ENCODE assay signal across 9 cellular contexts in genomic region chr19:51020988-51021651, GRCh38. TPM values are rescaled to one million over a fixed set of nuclear protein-coding genes. Genes with fewer than 3 reads are reported as not detected.
DNase-seq lines count a peak whose midpoint lies in the region; ATAC-seq and TF ChIP-seq lines count a peak whose summit lies in the region.
"Had no signal": no experiment of that assay in that cellular context is flagged by ENCODE, and none has a peak within 500 bp of the region (broad histone marks: within the 10 kb centered on the region; RNA-seq: fewer than 3 reads in every experiment).

No MANE protein-coding gene starts in this region.

- H3K56ac ChIP-seq in IMR-90 (ENCODE audit: extremely low read depth, insufficient read depth, low read length), result no peak overlapping the region

- POLR2A ChIA-PET in IMR-90 (lab: Charles Lee; ENCODE audit: unreplicated experiment) (no interaction called here), RWPE1 (lab: Yijun Ruan, JAX; ENCODE audit: low non-redundant PET) (interaction anchor here (0.8 kb wide), 1 partner anchor 71 kb away, joined by 9 read pairs; no protein-coding TSS in a partner anchor)

- H3K23ac ChIP-seq in IMR-90 (ENCODE audit: low read depth, low read length), result no peak overlapping the region
- H3K23ac ChIP-seq in trophoblast cell (ENCODE audit: low read length), result no peak overlapping the region

- H3K4me3 ChIP-seq in IMR-90 (ENCODE audit: insufficient read depth, low read depth, low read length) (no peak overlapping the region), trophoblast cell (ENCODE audit: low read depth, low read length) (no peak overlapping the region)

- TF ChIP-seq RAD21 in IMR-90 (IDR thresholded peaks at IDR 0.05; ENCODE audit: low read length), result peak; percentile 50

- in situ Hi-C loops in IMR-90 (cut with MboI; ENCODE audit: low sequenced_read_pairs), result no loop called here

- no peak overlapping the region for H4K91ac ChIP-seq in IMR-90 (ENCODE audit: insufficient read depth, low read depth, low read length)
- no peak overlapping the region for H4K91ac ChIP-seq in trophoblast cell (ENCODE audit: low read depth, low read length)

- H3K4me2 ChIP-seq in IMR-90 (ENCODE audit: low read depth, low read length) (peak overlapping the region; percentile 46; the same call in 1 of the 2 replicates), trophoblast cell (ENCODE audit: low read length) (no peak overlapping the region)

- no peak overlapping the region for H2BK12ac ChIP-seq in trophoblast cell (ENCODE audit: low read length)

- H2AK9ac ChIP-seq in IMR-90 (replicated peaks; ENCODE audit: low read depth, low read length, poor library complexity), result no peak overlapping the region

- H3K9ac ChIP-seq in IMR-90 (ENCODE audit: low read depth, low read length) (no peak overlapping the region), trophoblast cell (ENCODE audit: low read length) (no peak overlapping the region)

- BruUV-seq in IMR-90 (replicated peaks; lab: Mats Ljungman, UMichigan), result no TSS peak

- no peaks in the 10 kb centered on the region for H3K79me2 ChIP-seq in trophoblast cell (ENCODE audit: control insufficient read depth, insufficient read depth, low read length, poor library complexity)

- H2BK5ac ChIP-seq in IMR-90 (ENCODE audit: low read depth, low read length, poor library complexity, severe bottlenecking) (no peak overlapping the region), trophoblast cell (ENCODE audit: low read depth, low read length, poor library complexity) (no peak overlapping the region)

- H3K4ac ChIP-seq in IMR-90 (ENCODE audit: low read depth, low read length) (no peak overlapping the region), trophoblast cell (ENCODE audit: low read depth, low read length) (no peak overlapping the region)

- dilution Hi-C loops in IMR-90 (cut with HindIII; ENCODE audit: low sequenced_read_pairs, unreplicated experiment), result no loop called here

- H3K36me3 ChIP-seq in IMR-90 (ENCODE audit: control insufficient read depth, insufficient read depth, low read length) (no peaks in the 10 kb centered on the region), trophoblast cell (ENCODE audit: control insufficient read depth in 1 of 2, insufficient read depth in 2 of 2, low read length in 2 of 2) (no peaks in the 10 kb centered on the region)
- H3K36me3 ChIP-seq: neutrophil had no signal

- ATAC-seq in IMR-90 (ENCODE audit: low read depth) (peak; percentile 76), HG02588 (IDR thresholded peaks at IDR 0.05; ENCODE audit: unreplicated experiment) (no peak), GM21367 (IDR thresholded peaks at IDR 0.05; ENCODE audit: unreplicated experiment) (no peak), GM19397 (IDR thresholded peaks at IDR 0.05; ENCODE audit: unreplicated experiment) (no peak)

- no peak overlapping the region for H4K12ac ChIP-seq in trophoblast cell (ENCODE audit: low read depth, low read length)

- H3K14ac ChIP-seq in IMR-90 (replicated peaks; ENCODE audit: low read depth, low read length), result no peak overlapping the region
- no peak overlapping the region for H3K14ac ChIP-seq in trophoblast cell (ENCODE audit: low read length)

- no peak overlapping the region for H3K27ac ChIP-seq in IMR-90 (ENCODE audit: insufficient read depth, low read length)
- H3K27ac ChIP-seq in RWPE1, result no peak overlapping the region
- H3K27ac ChIP-seq in trophoblast cell (ENCODE audit: low read depth, low read length), result no peak overlapping the region
- H3K27ac ChIP-seq: neutrophil had no signal

- no peaks in the 10 kb centered on the region for H3K4me1 ChIP-seq in IMR-90 (ENCODE audit: control insufficient read depth, insufficient read depth, low read length)
- H3K4me1 ChIP-seq in trophoblast cell (ENCODE audit: control insufficient read depth in 1 of 2, insufficient read depth in 2 of 2, low read length in 2 of 2), result peaks cover 7 to 8% of the 10 kb centered on the region in 2 experiments

- H2BK15ac ChIP-seq in IMR-90 (ENCODE audit: low read depth, low read length), result no peak overlapping the region

- H2AK5ac ChIP-seq in IMR-90 (ENCODE audit: low read depth, low read length), result no peak overlapping the region
- no peak overlapping the region for H2AK5ac ChIP-seq in trophoblast cell (ENCODE audit: low read length)

- H2BK20ac ChIP-seq in IMR-90 (ENCODE audit: low read depth, low read length), result no peak overlapping the region

- no peaks in the 10 kb centered on the region for H4K20me1 ChIP-seq in IMR-90 (ENCODE audit: insufficient read depth, low read length)

- no peaks in the 10 kb centered on the region for H3K79me1 ChIP-seq in IMR-90 (ENCODE audit: low read depth in 1 of 2, low read length in 2 of 2)
- H3K79me1 ChIP-seq in trophoblast cell (ENCODE audit: low read length), result no peaks in the 10 kb centered on the region

- TF ChIP-seq POLR2A in IMR-90 (IDR thresholded peaks at IDR 0.05; ENCODE audit: low read depth, low read length), result no peak

- H4K8ac ChIP-seq in IMR-90 (ENCODE audit: low read depth in 2 of 2, low read length in 2 of 2) (no peak overlapping the region), trophoblast cell (ENCODE audit: low read depth, low read length) (no peak overlapping the region)

- WGBS in IMR-90 (ENCODE audit: extremely low coverage in 2 of 2, insufficient read length in 1 of 2), 2 experiments, result no CpG with 5 or more reads among the region's 7 CpGs
- WGBS in trophoblast cell (ENCODE audit: extremely low coverage, insufficient coverage, insufficient read length), result no CpG with 5 or more reads among the region's 7 CpGs

- H3K18ac ChIP-seq in IMR-90 (ENCODE audit: low read depth, low read length), result no peak overlapping the region
- no peak overlapping the region for H3K18ac ChIP-seq in trophoblast cell (ENCODE audit: low read length)

- TF ChIP-seq CTCF in IMR-90 (conservative IDR thresholded peaks at IDR 0.05; ENCODE audit: low read depth, low read length) (peak; percentile 63), RWPE1 (conservative IDR thresholded peaks at IDR 0.05; ENCODE audit: low read depth) (peak; percentile 83)

- no peaks in the 10 kb centered on the region for H3K9me1 ChIP-seq in IMR-90 (ENCODE audit: insufficient read depth, low read length)

- H2BK120ac ChIP-seq in IMR-90 (ENCODE audit: low read depth, low read length), result no peak overlapping the region
- no peak overlapping the region for H2BK120ac ChIP-seq in trophoblast cell (ENCODE audit: insufficient read depth, low read length, poor library complexity)

- CTCF ChIA-PET in IMR-90 (lab: Yijun Ruan, JAX), result interaction anchor here (0.6 to 1.4 kb wide), 6 partner anchors 8 to 481 kb away, joined by 3 to 5 read pairs (median 3); no protein-coding TSS in a partner anchor
- CTCF ChIA-PET in RWPE1 (lab: Yijun Ruan, JAX), result interaction anchor here (0.5 to 5.9 kb wide), 16 partner anchors 14 to 285 kb away, joined by 3 to 64 read pairs (median 4); partner anchors contain the start of gene KLK12

- peak; percentile 85 for DNase-seq in DMS53 treated with DMSO at 0.1 percent for 48 hours (lab: John Stamatoyannopoulos, UW; ENCODE audit: unreplicated experiment)
- peak; percentile 51 for DNase-seq in IMR-90
- DNase-seq in RWPE1 (ENCODE audit: low spot score), result peak; percentile 44
- peak; percentile 47 for DNase-seq in fibroblast of peridontal ligament (ENCODE audit: extremely low read depth)
- DNase-seq in trophoblast cell, result peak; percentile 25 to 47

- intact Hi-C loops in IMR-90 (cut with micrococcal nuclease), result loop anchor here (1.0 kb wide), 2 partner anchors 73 to 148 kb away; no protein-coding TSS in a partner anchor

- H3K9me3 ChIP-seq in IMR-90 (ENCODE audit: control insufficient read depth, insufficient read depth, low read length) (no peaks in the 10 kb centered on the region), trophoblast cell (ENCODE audit: insufficient read depth, low read depth, low read length) (no peaks in the 10 kb centered on the region)
- H3K9me3 ChIP-seq: neutrophil had no signal

- peaks cover 19% of the 10 kb centered on the region for H3K27me3 ChIP-seq in IMR-90 (ENCODE audit: control insufficient read depth, insufficient read depth, low read length)
- peaks cover 19% of the 10 kb centered on the region for H3K27me3 ChIP-seq in trophoblast cell (ENCODE audit: insufficient read depth, low read length)

- no peak overlapping the region for H4K5ac ChIP-seq in IMR-90 (ENCODE audit: low read depth, low read length)

- H2AFZ ChIP-seq in IMR-90 (replicated peaks; ENCODE audit: low read length, poor library complexity), result no peak overlapping the region
- H2AFZ ChIP-seq in trophoblast cell (ENCODE audit: insufficient read depth, low read length, poor library complexity), result no peak overlapping the region

TF ChIP-seq in IMR-90, 13 proteins besides CTCF, POLR2A, EP300 and RAD21:
- TF ChIP-seq SMC3 (IDR thresholded peaks at IDR 0.05; ENCODE audit: low read depth, low read length) (peak; percentile 62), CHD1 (IDR thresholded peaks at IDR 0.05; ENCODE audit: low read depth, low read length) (no peak)
TF ChIP-seq in IMR-90: peak in this region for 1.

RNA-seq across cellular contexts. Expression of gene KLK10, which starts 1.6 kb away (rescaled TPM):
- total RNA-seq in IMR-90 (2012; rRNA removed), result not detected in 2 replicates
- not detected in 2 replicates for polyA plus RNA-seq in IMR-90 (2012; rRNA removed)
- not detected in 2 replicates for polyA plus RNA-seq in IMR-90 (2012; cell fraction: cytosol; rRNA removed)
- polyA plus RNA-seq in IMR-90 (2012; cell fraction: nucleus; rRNA removed; ENCODE audit: low replicate concordance), result not detected in 2 replicates
- 0.79 and 0.94 TPM in 2 replicates for polyA plus RNA-seq in trophoblast cell (2013)

RNA-seq across cellular contexts. Expression of gene KLK11, which starts 5.3 kb away (rescaled TPM):
- not detected in 2 replicates for total RNA-seq in IMR-90 (2012; rRNA removed)
- not detected in 2 replicates for polyA plus RNA-seq in IMR-90 (2012; rRNA removed)
- not detected in 2 replicates for polyA plus RNA-seq in IMR-90 (2012; cell fraction: cytosol; rRNA removed)
- polyA plus RNA-seq in IMR-90 (2012; cell fraction: nucleus; rRNA removed; ENCODE audit: low replicate concordance), result not detected in 2 replicates
- polyA plus RNA-seq in trophoblast cell (2013), result not detected in 2 replicates

RNA-seq across cellular contexts. Expression of gene KLK12, which starts 13.7 kb away (rescaled TPM):
- total RNA-seq in IMR-90 (2012; rRNA removed), result not detected in 2 replicates
- polyA plus RNA-seq in IMR-90 (2012; rRNA removed), result not detected in 2 replicates
- polyA plus RNA-seq in IMR-90 (2012; cell fraction: cytosol; rRNA removed), result not detected in 2 replicates
- polyA plus RNA-seq in IMR-90 (2012; cell fraction: nucleus; rRNA removed; ENCODE audit: low replicate concordance), result not detected in 2 replicates
- not detected in 2 replicates for polyA plus RNA-seq in trophoblast cell (2013)

RNA-seq across cellular contexts. Expression of gene KLK8, which starts 19.7 kb away (rescaled TPM):
- total RNA-seq in IMR-90 (2012; rRNA removed), result not detected in 2 replicates
- polyA plus RNA-seq in IMR-90 (2012; rRNA removed), result not detected in 2 replicates
- not detected in 2 replicates for polyA plus RNA-seq in IMR-90 (2012; cell fraction: cytosol; rRNA removed)
- not detected in 2 replicates for polyA plus RNA-seq in IMR-90 (2012; cell fraction: nucleus; rRNA removed; ENCODE audit: low replicate concordance)
- 1.6 TPM in 2 replicates for polyA plus RNA-seq in trophoblast cell (2013)

RNA-seq across cellular contexts. Expression of gene KLK7, which starts 37.4 kb away (rescaled TPM):
- total RNA-seq in IMR-90 (2012; rRNA removed), result not detected in 2 replicates
- not detected in 2 replicates for polyA plus RNA-seq in IMR-90 (2012; rRNA removed)
- not detected in 2 replicates for polyA plus RNA-seq in IMR-90 (2012; cell fraction: cytosol; rRNA removed)
- not detected in 2 replicates for polyA plus RNA-seq in IMR-90 (2012; cell fraction: nucleus; rRNA removed; ENCODE audit: low replicate concordance)
- 0.21 and 0.26 TPM in 2 replicates for polyA plus RNA-seq in trophoblast cell (2013)
